ENCODE assay signal across 27 cellular contexts in the genomic region with DNA sequence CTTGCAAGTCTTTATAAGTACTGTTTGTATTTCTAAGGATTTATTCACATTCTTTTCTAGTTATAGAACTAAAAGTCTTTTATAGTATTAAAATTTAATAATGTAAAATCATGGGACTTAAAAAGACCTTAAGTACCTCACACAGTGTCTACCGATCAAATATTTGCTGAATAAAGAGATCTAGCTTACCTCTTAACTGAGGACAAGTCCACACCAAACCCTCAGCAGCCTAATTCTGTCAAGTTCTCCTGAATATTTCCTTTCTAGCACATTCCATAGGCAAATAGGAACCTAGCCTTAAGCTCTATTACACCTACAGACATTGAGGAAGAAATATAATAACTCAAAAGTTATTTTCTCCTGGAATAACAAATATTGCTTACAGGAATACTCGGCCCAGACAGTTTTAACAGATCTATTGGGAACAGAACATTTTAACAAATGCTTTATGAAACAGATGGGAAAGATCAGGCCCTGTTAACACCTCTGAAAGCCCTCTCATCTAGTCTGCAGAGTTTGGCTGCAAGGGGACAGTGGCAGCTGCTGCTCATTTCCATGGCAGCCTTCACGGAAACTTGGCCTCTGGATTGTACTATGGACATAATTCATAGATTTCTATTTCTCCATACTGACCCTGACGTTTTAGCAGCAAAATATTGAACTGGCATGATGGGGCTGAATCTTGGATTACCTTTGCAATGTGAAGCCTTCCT. TPM values are rescaled to one million over a fixed set of nuclear protein-coding genes. Genes with fewer than 3 reads are reported as not detected.
"Had no signal": no experiment of that assay in that cellular context is flagged by ENCODE, and none has a peak within 500 bp of the region (broad histone marks: within the 10 kb centered on the region; RNA-seq: fewer than 3 reads in every experiment).

No MANE protein-coding gene starts in this region.

- H3K4me3 ChIP-seq: body of pancreas, dorsolateral prefrontal cortex, right lobe of liver, skin epidermis, stomach, suprapubic skin, transverse colon, uterus had no signal

- H3K27me3 ChIP-seq: body of pancreas, dorsolateral prefrontal cortex, right lobe of liver, stomach, suprapubic skin, transverse colon, uterus had no signal

- H3K9me3 ChIP-seq: body of pancreas, right lobe of liver, stomach, suprapubic skin, transverse colon, uterus had no signal

- H3K36me3 Mint-ChIP-seq: stimulated activated memory B cell treated with anti-CD40 and anti-IgM and Interleukin-4, amounts not matched to agents 10 μg/mL and 1 μg/mL and 100 μg/mL, for 72 hours; T-cell had no signal

- DNase-seq: activated CD4-positive, alpha-beta memory T cell treated with anti-CD3 and anti-CD28 coated beads, Interleukin-2, amount 10 ng/mL, durations not matched to agents 7 days and 5 days; activated CD4-positive, alpha-beta T cell treated with anti-CD3 and anti-CD28 coated beads, Interleukin-2, amount 10 ng/mL, durations not matched to agents 24 days and 14 days; activated effector memory CD4-positive, alpha-beta T cell treated with anti-CD3 and anti-CD28 coated beads, Interleukin-2, amount 50 U/mL, for 16 hours; activated naive CD4-positive, alpha-beta T cell treated with anti-CD3 and anti-CD28 coated beads, Interleukin-2, amount 50 U/mL, for 16 hours; activated naive CD8-positive, alpha-beta T cell treated with anti-CD3 and anti-CD28 coated beads, Interleukin-2, amount 50 U/mL, for 24 hours; body of pancreas; central memory CD4-positive, alpha-beta T cell; dorsolateral prefrontal cortex; effector memory CD8-positive, alpha-beta T cell; head of caudate nucleus; mammary epithelial cell; nucleus accumbens; right lobe of liver; stimulated activated CD4-positive, alpha-beta T cell treated with anti-CD3 and anti-CD28 coated beads, Interleukin-1b, Interleukin-23, amount 100 ng/mL, for 48 hours; stomach; T-cell; transverse colon; uterus had no signal

- H3K4me1 ChIP-seq: parathyroid adenoma, right lobe of liver, suprapubic skin, transverse colon, uterus had no signal

- H3K9me3 Mint-ChIP-seq: activated CD4-positive, alpha-beta memory T cell treated with anti-CD3 and anti-CD28 coated beads, Interleukin-2, amount 10 ng/mL, durations not matched to agents 7 days and 5 days; activated naive CD8-positive, alpha-beta T cell treated with anti-CD3 and anti-CD28 coated beads, Interleukin-2, amount 50 U/mL, for 24 hours; effector memory CD8-positive, alpha-beta T cell; stimulated activated memory B cell treated with anti-CD40 and anti-IgM and Interleukin-4, amounts not matched to agents 10 μg/mL and 1 μg/mL and 100 μg/mL, for 72 hours; T-cell; T-helper 2 cell treated with Interferon-gamma antibody and Interleukin-4, amounts not matched to agents 5 μg/mL and 100 μg/mL, for 36 hours had no signal

- H3K4me3 Mint-ChIP-seq: activated CD4-positive, alpha-beta memory T cell treated with anti-CD3 and anti-CD28 coated beads, Interleukin-2, amount 10 ng/mL, durations not matched to agents 7 days and 5 days; activated CD4-positive, alpha-beta T cell treated with anti-CD3 and anti-CD28 coated beads, Interleukin-2, amount 10 ng/mL, durations not matched to agents 24 days and 14 days; activated naive CD8-positive, alpha-beta T cell treated with anti-CD3 and anti-CD28 coated beads, Interleukin-2, amount 50 U/mL, for 24 hours; effector memory CD8-positive, alpha-beta T cell; stimulated activated memory B cell treated with anti-CD40 and anti-IgM and Interleukin-4, amounts not matched to agents 10 μg/mL and 1 μg/mL and 100 μg/mL, for 72 hours; T-cell; T-helper 2 cell treated with Interferon-gamma antibody and Interleukin-4, amounts not matched to agents 5 μg/mL and 100 μg/mL, for 36 hours had no signal

- H3K27ac Mint-ChIP-seq: activated CD4-positive, alpha-beta memory T cell treated with anti-CD3 and anti-CD28 coated beads, Interleukin-2, amount 10 ng/mL, durations not matched to agents 7 days and 5 days; activated CD4-positive, alpha-beta T cell treated with anti-CD3 and anti-CD28 coated beads, Interleukin-2, amount 10 ng/mL, durations not matched to agents 24 days and 14 days; activated naive CD8-positive, alpha-beta T cell treated with anti-CD3 and anti-CD28 coated beads, Interleukin-2, amount 50 U/mL, for 24 hours; effector memory CD8-positive, alpha-beta T cell; stimulated activated memory B cell treated with anti-CD40 and anti-IgM and Interleukin-4, amounts not matched to agents 10 μg/mL and 1 μg/mL and 100 μg/mL, for 72 hours; T-cell; T-helper 2 cell treated with Interferon-gamma antibody and Interleukin-4, amounts not matched to agents 5 μg/mL and 100 μg/mL, for 36 hours had no signal

- H3K36me3 ChIP-seq: right lobe of liver, stomach, suprapubic skin, transverse colon, uterus had no signal

- H3K27me3 Mint-ChIP-seq: activated CD4-positive, alpha-beta memory T cell treated with anti-CD3 and anti-CD28 coated beads, Interleukin-2, amount 10 ng/mL, durations not matched to agents 7 days and 5 days; activated naive CD8-positive, alpha-beta T cell treated with anti-CD3 and anti-CD28 coated beads, Interleukin-2, amount 50 U/mL, for 24 hours; effector memory CD8-positive, alpha-beta T cell; stimulated activated memory B cell treated with anti-CD40 and anti-IgM and Interleukin-4, amounts not matched to agents 10 μg/mL and 1 μg/mL and 100 μg/mL, for 72 hours; T-cell had no signal

- H3K27ac ChIP-seq: body of pancreas, dorsolateral prefrontal cortex, parathyroid adenoma, right lobe of liver, suprapubic skin, transverse colon, VCaP had no signal

RNA-seq across cellular contexts. Expression of a gene that starts 52.8 kb away (rescaled TPM):
- total RNA-seq: activated CD4-positive, alpha-beta memory T cell treated with anti-CD3 and anti-CD28 coated beads, Interleukin-2, amount 10 ng/mL, durations not matched to agents 7 days and 5 days; activated CD4-positive, alpha-beta T cell treated with anti-CD3 and anti-CD28 coated beads, Interleukin-2, amount 10 ng/mL, durations not matched to agents 24 days and 14 days; body of pancreas; endothelial cell of umbilical vein; mononuclear cell; pulmonary artery endothelial cell; right lobe of liver; T-cell had no signal
